Comparison of ENCODE assay signal across 1 cellular context in genomic region chr3:58168498-58168897, GRCh38.
A peak's percentile ranks its signal among the peaks of the same experiment; 100 is the strongest.
TF ChIP-seq lines count a peak whose summit lies in the region.

No MANE protein-coding gene starts in this region.

TF ChIP-seq in HepG2, 621 proteins besides CTCF, POLR2A, EP300 and RAD21 (continued from another document and continues in another):
- TF ChIP-seq LRRFIP1 (CRISPR knock-in tag; conservative IDR thresholded peaks at IDR 0.05) (no peak), SAFB2 (CRISPR knock-in tag; IDR thresholded peaks at IDR 0.05; ENCODE audit: borderline replicate concordance, low read depth) (0 out of 2 replicates have a peak, but pooled peaks have one; percentile 45), IKZF1 (IDR thresholded peaks at IDR 0.05) (no peak), ZNF501 (CRISPR knock-in tag; IDR thresholded peaks at IDR 0.05) (peak; percentile 36; the same call in 1 of the 2 replicates), NCOR1 (IDR thresholded peaks at IDR 0.05; ENCODE audit: borderline replicate concordance, low read length) (peak; percentile 82; the same call in 1 of the 2 replicates), NR2F2 (IDR thresholded peaks at IDR 0.05; ENCODE audit: borderline replicate concordance, low read depth) (peak; percentile 84), NFIB (CRISPR knock-in tag; IDR thresholded peaks at IDR 0.05; ENCODE audit: borderline replicate concordance) (no peak), HNF1B (CRISPR knock-in tag; IDR thresholded peaks at IDR 0.05) (0 out of 2 replicates have a peak, but pooled peaks have one; percentile 31), EHMT2 (IDR thresholded peaks at IDR 0.05; ENCODE audit: borderline replicate concordance, low read depth, low read length) (no peak), CC2D1A (CRISPR knock-in tag; IDR thresholded peaks at IDR 0.05) (no peak), DPF2 (CRISPR knock-in tag; IDR thresholded peaks at IDR 0.05; ENCODE audit: borderline replicate concordance, low read depth) (peak; percentile 60; the same call in 1 of the 2 replicates), JUNB (CRISPR knock-in tag; IDR thresholded peaks at IDR 0.05; ENCODE audit: borderline replicate concordance) (no peak), NR2C2 (CRISPR knock-in tag; IDR thresholded peaks at IDR 0.05; ENCODE audit: borderline replicate concordance) (peak; percentile 61; the same call in 1 of the 2 replicates), AKNA (CRISPR knock-in tag; IDR thresholded peaks at IDR 0.05; ENCODE audit: borderline replicate concordance) (no peak), IKZF5 (CRISPR knock-in tag; IDR thresholded peaks at IDR 0.05) (peak; percentile 34; the same call in 1 of the 2 replicates), NFE2 (CRISPR knock-in tag; IDR thresholded peaks at IDR 0.05) (no peak), TAF1 (CRISPR knock-in tag; IDR thresholded peaks at IDR 0.05) (no peak), ZNF615 (CRISPR knock-in tag; IDR thresholded peaks at IDR 0.05; ENCODE audit: borderline replicate concordance) (no peak), ATRX (CRISPR knock-in tag; IDR thresholded peaks at IDR 0.05; ENCODE audit: borderline replicate concordance) (no peak), TGIF2 (CRISPR knock-in tag; IDR thresholded peaks at IDR 0.05) (0 out of 2 replicates have a peak, but pooled peaks have one; percentile 55), ZNF44 (CRISPR knock-in tag; IDR thresholded peaks at IDR 0.05) (no peak), CEBPB (IDR thresholded peaks at IDR 0.05; ENCODE audit: borderline replicate concordance, low read depth, low read length) (no peak), TFAP4 (IDR thresholded peaks at IDR 0.05; ENCODE audit: borderline replicate concordance, low read depth) (no peak), MYPOP (CRISPR knock-in tag; IDR thresholded peaks at IDR 0.05) (no peak), STAT6 (CRISPR knock-in tag; IDR thresholded peaks at IDR 0.05; ENCODE audit: borderline replicate concordance) (0 out of 2 replicates have a peak, but pooled peaks have one; percentile 40), MEIS2 (CRISPR knock-in tag; IDR thresholded peaks at IDR 0.05) (0 out of 2 replicates have a peak, but pooled peaks have one; percentile 49), FOXP1 (IDR thresholded peaks at IDR 0.05) (no peak), FOXP1 (CRISPR knock-in tag; IDR thresholded peaks at IDR 0.05) (peak; percentile 31; the same call in 1 of the 2 replicates), ZNF562 (CRISPR knock-in tag; IDR thresholded peaks at IDR 0.05; ENCODE audit: borderline replicate concordance) (no peak), ZBTB26 (CRISPR knock-in tag; IDR thresholded peaks at IDR 0.05; ENCODE audit: borderline replicate concordance) (no peak), ZNF7 (CRISPR knock-in tag; IDR thresholded peaks at IDR 0.05) (peak; percentile 93), ZNF432 (CRISPR knock-in tag; IDR thresholded peaks at IDR 0.05; ENCODE audit: borderline replicate concordance) (no peak), MTA3 (CRISPR knock-in tag; IDR thresholded peaks at IDR 0.05) (no peak), THAP7 (CRISPR knock-in tag; IDR thresholded peaks at IDR 0.05) (no peak), FOXP4 (CRISPR knock-in tag; IDR thresholded peaks at IDR 0.05) (peak; percentile 44; the same call in 1 of the 2 replicates), MTF1 (CRISPR knock-in tag; IDR thresholded peaks at IDR 0.05) (no peak)
